ENCODE assay signal across 16 cellular contexts in genomic region chr17:50308666-50309065, GRCh38. TPM values are rescaled to one million over a fixed set of nuclear protein-coding genes. Genes with fewer than 3 reads are reported as not detected.
A peak's percentile ranks its signal among the peaks of the same experiment; 100 is the strongest.
DNase-seq lines count a peak whose midpoint lies in the region; ATAC-seq and TF ChIP-seq lines count a peak whose summit lies in the region.
"Had no signal": no experiment of that assay in that cellular context is flagged by ENCODE, and none has a peak within 500 bp of the region (broad histone marks: within the 10 kb centered on the region; RNA-seq: fewer than 3 reads in every experiment).

No MANE protein-coding gene starts in this region.

- WGBS in stomach, 5 donors = 68 to 81% (median 77%) methylated on average over 4 of the region's 4 CpGs

- no peaks in the 10 kb centered on the region for H3K36me3 Mint-ChIP-seq in stimulated activated naive CD8-positive, alpha-beta T cell treated with anti-CD3 and anti-CD28 coated beads, Interleukin-15, Interleukin-2, amounts not matched to agents 100 ng/mL and 50 ng/mL, for 24 hours (ENCODE audit: low read depth)
- H3K36me3 Mint-ChIP-seq: CD8-positive, alpha-beta memory T cell had no signal

- no peak overlapping the region for H3K4me3 ChIP-seq in WERI-Rb-1 (ENCODE audit: low read depth, low read length)
- no peak overlapping the region for H3K4me3 ChIP-seq in fibroblast of lung (replicated peaks in 1 of 4; ENCODE audit: control extremely low read depth in 1 of 4, insufficient read depth in 1 of 4, low read depth in 3 of 4, low read length in 4 of 4)
- H3K4me3 ChIP-seq in stomach = no peak overlapping the region
- no peak overlapping the region for H3K4me3 ChIP-seq in colonic mucosa
- H3K4me3 ChIP-seq: MG63 had no signal

- no peak for TF ChIP-seq POLR2A in stomach (IDR thresholded peaks at IDR 0.05)

- no peak for TF ChIP-seq EP300 in stomach (IDR thresholded peaks at IDR 0.05)

- peak overlapping the region; percentile 77 for H3K27ac ChIP-seq in WERI-Rb-1
- no peak overlapping the region for H3K27ac ChIP-seq in fibroblast of lung (ENCODE audit: insufficient read depth, low read length)
- H3K27ac ChIP-seq in stomach = peak overlapping the region; percentile 69 to 87 (median 71)
- no peak overlapping the region for H3K27ac ChIP-seq in colonic mucosa

- peaks cover 5% of the 10 kb centered on the region for H3K4me1 ChIP-seq in fibroblast of lung (ENCODE audit: control insufficient read depth, extremely low read depth, insufficient read depth, low read length)
- peaks cover 20 to 42% (median 27%) of the 10 kb centered on the region in 4 donors for H3K4me1 ChIP-seq in stomach
- no peaks in the 10 kb centered on the region for H3K4me1 ChIP-seq in colonic mucosa

- peak overlapping the region; percentile 85 for H3K27ac Mint-ChIP-seq in stimulated activated naive CD8-positive, alpha-beta T cell treated with anti-CD3 and anti-CD28 coated beads, Interleukin-15, Interleukin-2, amounts not matched to agents 100 ng/mL and 50 ng/mL, for 24 hours

- no peak for DNase-seq in stimulated activated naive CD8-positive, alpha-beta T cell treated with anti-CD3 and anti-CD28 coated beads, Interleukin-15, Interleukin-2, amounts not matched to agents 100 U/mL and 50 U/mL, for 24 hours
- DNase-seq in WERI-Rb-1 (no peak), fibroblast of lung (ENCODE audit: low read depth in 2 of 2) (peak; percentile 36 to 57), stomach (no peak), colonic mucosa (no peak), NCI-H2029 (lab: John Stamatoyannopoulos, UW) (no peak), NOMO-1 (lab: John Stamatoyannopoulos, UW; ENCODE audit: unreplicated experiment in 2 of 2) (no peak)
- DNase-seq: CD8-positive, alpha-beta memory T cell; DMS 273 treated with DMSO at 0.1 percent for 48 hours; H7; MG63; NCI-H1694 treated with DMSO at 0.1 percent for 48 hours; NCI-H774; SHP77 had no signal

- H3K36me3 ChIP-seq in WERI-Rb-1 = no peaks in the 10 kb centered on the region
- H3K36me3 ChIP-seq in fibroblast of lung (ENCODE audit: control insufficient read depth, insufficient read depth, low read length) = no peaks in the 10 kb centered on the region
- no peaks in the 10 kb centered on the region for H3K36me3 ChIP-seq in stomach
- H3K36me3 ChIP-seq in colonic mucosa = no peaks in the 10 kb centered on the region
- H3K36me3 ChIP-seq: MG63 had no signal

- no peaks in the 10 kb centered on the region for H3K9me3 Mint-ChIP-seq in stimulated activated naive CD8-positive, alpha-beta T cell treated with anti-CD3 and anti-CD28 coated beads, Interleukin-15, Interleukin-2, amounts not matched to agents 100 ng/mL and 50 ng/mL, for 24 hours
- H3K9me3 Mint-ChIP-seq: CD8-positive, alpha-beta memory T cell had no signal

- TF ChIP-seq CTCF in WERI-Rb-1 (IDR thresholded peaks at IDR 0.05; ENCODE audit: low read depth, low read length) (no peak), fibroblast of lung (conservative IDR thresholded peaks at IDR 0.05 in 1 of 2, IDR thresholded peaks at IDR 0.05 in 1 of 2; ENCODE audit: low read depth in 1 of 2, low read length in 2 of 2) (no peak), stomach (IDR thresholded peaks at IDR 0.05) (no peak), colonic mucosa (IDR thresholded peaks at IDR 0.05) (no peak)

- H2AFZ ChIP-seq in fibroblast of lung (ENCODE audit: low read length) = no peak overlapping the region

- no peak overlapping the region for H3K4me2 ChIP-seq in fibroblast of lung (ENCODE audit: extremely low read depth, insufficient read depth, low read length)

- H3K27me3 Mint-ChIP-seq in stimulated activated naive CD8-positive, alpha-beta T cell treated with anti-CD3 and anti-CD28 coated beads, Interleukin-15, Interleukin-2, amounts not matched to agents 100 ng/mL and 50 ng/mL, for 24 hours = peaks cover 29% of the 10 kb centered on the region

- H3K79me2 ChIP-seq in fibroblast of lung (ENCODE audit: control insufficient read depth, insufficient read depth, low read length) = no peaks in the 10 kb centered on the region

- H3K4me1 Mint-ChIP-seq in stimulated activated naive CD8-positive, alpha-beta T cell treated with anti-CD3 and anti-CD28 coated beads, Interleukin-15, Interleukin-2, amounts not matched to agents 100 ng/mL and 50 ng/mL, for 24 hours (ENCODE audit: low read depth) = peaks cover 53% of the 10 kb centered on the region
- H3K4me1 Mint-ChIP-seq: CD8-positive, alpha-beta memory T cell had no signal

- intact Hi-C loops in stomach (cut with DNase I; ENCODE audit: low total_unique reads) = no loop called here
- intact Hi-C loops in colonic mucosa (cut with DNase I) = no loop called here

- H3K9me3 ChIP-seq in WERI-Rb-1 (ENCODE audit: severe bottlenecking) = peaks cover 12% of the 10 kb centered on the region
- no peaks in the 10 kb centered on the region for H3K9me3 ChIP-seq in fibroblast of lung (ENCODE audit: control insufficient read depth, insufficient read depth, low read depth, low read length)
- H3K9me3 ChIP-seq in stomach = no peaks in the 10 kb centered on the region
- H3K9me3 ChIP-seq in colonic mucosa = no peaks in the 10 kb centered on the region
- H3K9me3 ChIP-seq: MG63 had no signal

- no peaks in the 10 kb centered on the region for H3K27me3 ChIP-seq in WERI-Rb-1 (ENCODE audit: insufficient read depth, low read depth, severe bottlenecking)
- H3K27me3 ChIP-seq in fibroblast of lung (ENCODE audit: control insufficient read depth, insufficient read depth, low read length) = peaks cover 12% of the 10 kb centered on the region
- H3K27me3 ChIP-seq in stomach = peaks cover 0 to 3% (median 0%) of the 10 kb centered on the region in 3 donors
- no peaks in the 10 kb centered on the region for H3K27me3 ChIP-seq in colonic mucosa

- H4K20me1 ChIP-seq in fibroblast of lung (ENCODE audit: control insufficient read depth, extremely low read depth, insufficient read depth, low read length) = no peaks in the 10 kb centered on the region

- no peak for ATAC-seq in stimulated activated naive CD8-positive, alpha-beta T cell treated with anti-CD3 and anti-CD28 coated beads, Interleukin-15, Interleukin-2, amounts not matched to agents 100 U/mL and 50 U/mL, for 24 hours
- ATAC-seq: HepG2 had no signal

- H3K9ac ChIP-seq in fibroblast of lung (ENCODE audit: insufficient read depth, low read length) (no peak overlapping the region), colonic mucosa (ENCODE audit: low read depth in 2 of 2, low read length in 2 of 2) (no peak overlapping the region)

- H3K4me3 Mint-ChIP-seq in stimulated activated naive CD8-positive, alpha-beta T cell treated with anti-CD3 and anti-CD28 coated beads, Interleukin-15, Interleukin-2, amounts not matched to agents 100 ng/mL and 50 ng/mL, for 24 hours = no peak overlapping the region
- H3K4me3 Mint-ChIP-seq: CD8-positive, alpha-beta memory T cell had no signal

RNA-seq across cellular contexts. Expression of gene TMEM92, which starts 34.4 kb away (rescaled TPM):
- total RNA-seq in fibroblast of lung (under 0.01 TPM in 1 of 2 replicates, not detected in the other), stomach (10 to 100 TPM in 3 of 5 donors, 1 to 10 TPM in 2; 2.7 to 24.9 (median 10.4) TPM), colonic mucosa (10 to 100 TPM; 11.1 to 18.5 TPM)
- polyA plus RNA-seq in fibroblast of lung (0.05 TPM in 2 replicates), stomach (10 to 100 TPM in 2 of 3 donors, 1 to 10 TPM in 1; 9.7 to 16.3 (median 12.2) TPM)
- 0.19 and 0.32 TPM in 2 replicates for polyA plus RNA-seq in fibroblast of lung (2012)
- polyA minus RNA-seq in fibroblast of lung (ENCODE audit: low replicate concordance) = not detected in 2 replicates
- total RNA-seq: CD8-positive, alpha-beta memory T cell; HepG2 had no signal
- polyA plus RNA-seq: CD8-positive, alpha-beta memory T cell had no signal

RNA-seq across cellular contexts. Expression of gene XYLT2, which starts 37.3 kb away (rescaled TPM):
- total RNA-seq in fibroblast of lung (32.9 and 43.9 TPM in 2 replicates), stomach (100 to 1,000 TPM in 3 of 5 donors, 10 to 100 TPM in 2; 52.7 to 166 (median 121) TPM), colonic mucosa (10 to 100 TPM; 15.6 to 28.5 TPM)
- polyA plus RNA-seq in fibroblast of lung (11.3 and 12.7 TPM in 2 replicates), stomach (100 to 1,000 TPM in 1 of 3 donors, 10 to 100 TPM in 2; 57.4 to 134 (median 72.5) TPM)
- 22.4 and 22.7 TPM in 2 replicates for polyA plus RNA-seq in fibroblast of lung (2012)
- 40.4 and 49.9 TPM in 2 replicates for polyA minus RNA-seq in fibroblast of lung (ENCODE audit: low replicate concordance)

Comparison
In these comparisons a context has a peak if more than half of its experiments do, and no peak if none do; other contexts are left out.
1. DNase-seq: peak in fibroblast of lung (2 of 2); none in stimulated activated naive CD8-positive, alpha-beta T cell treated with anti-CD3 and anti-CD28 coated beads, Interleukin-15, Interleukin-2, amounts not matched to agents 100 U/mL and 50 U/mL, for 24 hours (single experiment), WERI-Rb-1 (single experiment), stomach (single experiment), colonic mucosa (single experiment), NCI-H2029 (single experiment) and NOMO-1 (0 of 2).
2. H3K27ac ChIP-seq: peak in WERI-Rb-1 (single experiment) and stomach (5 of 5); none in fibroblast of lung (single experiment) and colonic mucosa (single experiment).